In genomic region chr15:40100133-40100946, GRCh38 we compare ENCODE assay signal across 8 cellular contexts. TPM values are rescaled to one million over a fixed set of nuclear protein-coding genes. Genes with fewer than 3 reads are reported as not detected.
DNase-seq lines count a peak whose midpoint lies in the region; TF ChIP-seq lines count a peak whose summit lies in the region.

No MANE protein-coding gene starts in this region.

- no peaks in the 10 kb centered on the region for H3K9me3 ChIP-seq in testis

- TF ChIP-seq POLR2A in testis (IDR thresholded peaks at IDR 0.05), result no peak

- peaks cover 0 to 2% (median 0%) of the 10 kb centered on the region in 3 donors for H3K27me3 Mint-ChIP-seq in CD14-positive monocyte (ENCODE audit: low read depth in 3 of 3)
- H3K27me3 Mint-ChIP-seq in activated T-helper 2 cell treated with anti-CD3 and anti-CD28 coated beads, Interferon-gamma antibody, Interleukin-2, Interleukin-4, amounts not matched to agents 10 μg/mL and 5 μg/mL and 100 μg/mL, durations not matched to agents 14 hours and 24 hours and 36 hours (ENCODE audit: low read depth), result no peaks in the 10 kb centered on the region
- H3K27me3 Mint-ChIP-seq in neural crest cell (ENCODE audit: low read depth), result peaks cover 2% of the 10 kb centered on the region

- peaks cover 88% of the 10 kb centered on the region for H3K4me1 Mint-ChIP-seq in CD14-positive monocyte
- H3K4me1 Mint-ChIP-seq in activated T-helper 2 cell treated with anti-CD3 and anti-CD28 coated beads, Interferon-gamma antibody, Interleukin-2, Interleukin-4, amounts not matched to agents 10 μg/mL and 5 μg/mL and 100 μg/mL, durations not matched to agents 14 hours and 24 hours and 36 hours (ENCODE audit: low read depth), result peaks cover 81% of the 10 kb centered on the region
- peaks cover 76% of the 10 kb centered on the region for H3K4me1 Mint-ChIP-seq in neural crest cell

- H3K9me3 Mint-ChIP-seq in CD14-positive monocyte (no peaks in the 10 kb centered on the region), neural crest cell (no peaks in the 10 kb centered on the region)
- H3K9me3 Mint-ChIP-seq in activated T-helper 2 cell treated with anti-CD3 and anti-CD28 coated beads, Interferon-gamma antibody, Interleukin-2, Interleukin-4, amounts not matched to agents 10 μg/mL and 5 μg/mL and 100 μg/mL, durations not matched to agents 14 hours and 24 hours and 36 hours, result no peaks in the 10 kb centered on the region

- no peaks in the 10 kb centered on the region for H3K27me3 ChIP-seq in testis

- no peak for TF ChIP-seq CTCF in CD14-positive monocyte (IDR thresholded peaks at IDR 0.05)
- TF ChIP-seq CTCF in neural crest cell (conservative IDR thresholded peaks at IDR 0.05), result no peak
- TF ChIP-seq CTCF in testis (IDR thresholded peaks at IDR 0.05), result no peak

- H3K27ac ChIP-seq in testis, result peak overlapping the region in 1 of 2 donors; percentile 0

- H3K36me3 Mint-ChIP-seq in CD14-positive monocyte (peaks cover 53 to 80% of the 10 kb centered on the region in 2 donors), neural crest cell (ENCODE audit: low read depth) (peaks cover 2% of the 10 kb centered on the region)
- peaks cover 31% of the 10 kb centered on the region for H3K36me3 Mint-ChIP-seq in activated T-helper 2 cell treated with anti-CD3 and anti-CD28 coated beads, Interferon-gamma antibody, Interleukin-2, Interleukin-4, amounts not matched to agents 10 μg/mL and 5 μg/mL and 100 μg/mL, durations not matched to agents 14 hours and 24 hours and 36 hours (ENCODE audit: low read depth)

- WGBS in testis, 2 donors, result 84 to 93% methylated on average over 12 to 13 of the region's 13 CpGs

- peaks cover 78% of the 10 kb centered on the region for H3K4me1 ChIP-seq in testis

- H3K4me3 ChIP-seq in testis, result no peak overlapping the region

- intact Hi-C loops in CD14-positive monocyte (cut with micrococcal nuclease), result loop anchor here in 1 of 2 donors (10.0 kb wide), 1 partner anchor 316 kb away; the partner anchor contains the start of gene FSIP1
- intact Hi-C loops in activated T-helper 2 cell treated with anti-CD3 and anti-CD28 coated beads, Interferon-gamma antibody, Interleukin-2, Interleukin-4, amounts not matched to agents 10 μg/mL and 5 μg/mL and 100 μg/mL, durations not matched to agents 14 hours and 24 hours and 36 hours (cut with micrococcal nuclease), result loop anchor here (10.0 kb wide), 1 partner anchor 174 kb away; no protein-coding TSS in a partner anchor
- intact Hi-C loops in testis (cut with DNase I; ENCODE audit: low total_unique reads), result loop anchor here (10.0 kb wide), 1 partner anchor 56 kb away; no protein-coding TSS in a partner anchor

- H3K4me3 Mint-ChIP-seq in CD14-positive monocyte (no peak overlapping the region), neural crest cell (peak overlapping the region; percentile 52)
- no peak overlapping the region for H3K4me3 Mint-ChIP-seq in activated T-helper 2 cell treated with anti-CD3 and anti-CD28 coated beads, Interferon-gamma antibody, Interleukin-2, Interleukin-4, amounts not matched to agents 10 μg/mL and 5 μg/mL and 100 μg/mL, durations not matched to agents 14 hours and 24 hours and 36 hours (ENCODE audit: low read depth)

- H3K27ac Mint-ChIP-seq in CD14-positive monocyte, result peak overlapping the region in 6 of 7 donors; percentile 3 to 92 (median 64)
- peak overlapping the region; percentile 71 for H3K27ac Mint-ChIP-seq in activated T-helper 2 cell treated with anti-CD3 and anti-CD28 coated beads, Interferon-gamma antibody, Interleukin-2, Interleukin-4, amounts not matched to agents 10 μg/mL and 5 μg/mL and 100 μg/mL, durations not matched to agents 14 hours and 24 hours and 36 hours
- H3K27ac Mint-ChIP-seq in neural crest cell (ENCODE audit: unreplicated experiment), result peak overlapping the region; percentile 31

- no peak for DNase-seq in CD14-positive monocyte (ENCODE audit: low spot score)
- DNase-seq in HCEC 1CT, result peak; percentile 39
- no peak for DNase-seq in activated T-helper 2 cell treated with anti-CD3 and anti-CD28 coated beads, Interferon-gamma antibody, Interleukin-2, Interleukin-4, amounts not matched to agents 10 μg/mL and 5 μg/mL and 100 μg/mL, durations not matched to agents 14 hours and 24 hours and 36 hours (ENCODE audit: low spot score)
- no peak for DNase-seq in neural crest cell (ENCODE audit: low read depth, low spot score)
- DNase-seq in NCI-H82 treated with DMSO at 0.1 percent for 48 hours (lab: John Stamatoyannopoulos, UW; ENCODE audit: unreplicated experiment), result no peak
- no peak for DNase-seq in dedifferentiated amniotic fluid mesenchymal stem cell (ENCODE audit: extremely low spot score)
- no peak for DNase-seq in GOT3 (lab: John Stamatoyannopoulos, UW)
- DNase-seq in testis, result no peak

- no peaks in the 10 kb centered on the region for H3K36me3 ChIP-seq in testis (ENCODE audit: low read depth, missing control alignments)

RNA-seq across cellular contexts. Expression of gene BMF, which starts 8.3 kb away (rescaled TPM):
- polyA plus RNA-seq in CD14-positive monocyte (1 to 10 TPM; 5.6 to 6.5 TPM), testis (ENCODE audit: insufficient read depth, low read depth, low replicate concordance) (4.9 TPM)
- 16.1 and 17.9 TPM in 2 replicates for total RNA-seq in activated T-helper 2 cell treated with anti-CD3 and anti-CD28 coated beads, Interferon-gamma antibody, Interleukin-2, Interleukin-4, amounts not matched to agents 10 μg/mL and 5 μg/mL and 100 μg/mL, durations not matched to agents 14 hours and 24 hours and 36 hours
- total RNA-seq in neural crest cell (18.0 and 23.0 TPM in 2 replicates), testis (1 to 10 TPM; 6.9 to 7.7 TPM)
